Comparison of ENCODE assay signal across 8 cellular contexts in the genomic region with DNA sequence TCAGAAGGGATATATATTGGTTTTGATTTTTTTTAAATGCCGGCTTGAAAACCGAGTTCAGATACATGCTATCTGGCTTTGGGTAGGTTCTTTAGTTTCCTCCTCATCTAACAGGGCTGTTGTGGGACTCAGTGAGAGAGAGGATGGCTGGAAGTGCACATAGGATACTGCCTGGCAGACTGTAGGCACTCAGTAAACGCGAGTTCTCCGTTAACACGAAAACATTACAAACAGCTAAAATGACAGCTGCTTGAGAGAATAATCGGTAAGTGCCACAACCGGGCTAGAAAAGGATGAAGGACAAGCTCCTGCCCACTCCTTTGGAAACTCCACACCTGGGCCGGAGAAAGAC. TPM values are rescaled to one million over a fixed set of nuclear protein-coding genes. Genes with fewer than 3 reads are reported as not detected.
DNase-seq lines count a peak whose midpoint lies in the region; ATAC-seq and TF ChIP-seq lines count a peak whose summit lies in the region.

No MANE protein-coding gene starts in this region.

- H3K4me3 Mint-ChIP-seq in osteocyte (ENCODE audit: unreplicated experiment), result peak overlapping the region; percentile 97

- no peak overlapping the region for H3K27ac ChIP-seq in SK-N-MC

- peak; percentile 54 for DNase-seq in NCI-H510A treated with DMSO at 0.1 percent for 48 hours (lab: John Stamatoyannopoulos, UW)
- DNase-seq in NCI-H510A (lab: John Stamatoyannopoulos, UW), result no peak
- no peak for DNase-seq in SK-N-MC (ENCODE audit: low read depth, low spot score)
- peak; percentile 23 for DNase-seq in fibroblast of gingiva (ENCODE audit: low read depth)
- DNase-seq in osteocyte (ENCODE audit: extremely low spot score, unreplicated experiment), result no peak
- DNase-seq in DMS 273 treated with DMSO at 0.1 percent for 48 hours (lab: John Stamatoyannopoulos, UW), result no peak
- DNase-seq in NOMO-1 treated with DMSO at 0.1 percent for 48 hours (lab: John Stamatoyannopoulos, UW; ENCODE audit: unreplicated experiment), result no peak

- H3K27ac Mint-ChIP-seq in osteocyte (ENCODE audit: unreplicated experiment), result peak overlapping the region; percentile 96

- peak overlapping the region; percentile 98 for H3K4me3 ChIP-seq in SK-N-MC

- no peaks in the 10 kb centered on the region for H3K9me3 ChIP-seq in SK-N-MC (ENCODE audit: low read depth, low read length)

- peaks cover 4% of the 10 kb centered on the region for H3K36me3 Mint-ChIP-seq in osteocyte (ENCODE audit: unreplicated experiment)

- ATAC-seq in HG02884 (IDR thresholded peaks at IDR 0.05; ENCODE audit: unreplicated experiment), result peak; percentile 15

- H3K4me1 Mint-ChIP-seq in osteocyte (ENCODE audit: unreplicated experiment), result peaks cover 29% of the 10 kb centered on the region

- H3K36me3 ChIP-seq in SK-N-MC (ENCODE audit: insufficient read depth, low read length), result peaks cover 28% of the 10 kb centered on the region

- TF ChIP-seq CTCF in osteocyte (IDR thresholded peaks at IDR 0.05), result no peak

- no peaks in the 10 kb centered on the region for H3K9me3 Mint-ChIP-seq in osteocyte (ENCODE audit: unreplicated experiment)

- H3K27me3 Mint-ChIP-seq in osteocyte (ENCODE audit: unreplicated experiment), result no peaks in the 10 kb centered on the region

- peak overlapping the region; percentile 74 for H3K9ac ChIP-seq in SK-N-MC (ENCODE audit: insufficient read length)

RNA-seq across cellular contexts. Expression of a gene that starts 0.4 kb away (rescaled TPM):
- 12.1 and 16.1 TPM in 2 replicates for total RNA-seq in osteocyte

RNA-seq across cellular contexts. Expression of a gene that starts 0.5 kb away (rescaled TPM):
- total RNA-seq in osteocyte, result 153 and 155 TPM in 2 replicates

RNA-seq across cellular contexts. Expression of a gene that starts 40.2 kb away (rescaled TPM):
- total RNA-seq in osteocyte, result 9.4 and 10.1 TPM in 2 replicates

Comparison
In these comparisons a context has a peak if more than half of its experiments do, and no peak if none do; other contexts are left out.
1. DNase-seq: peak in NCI-H510A treated with DMSO at 0.1 percent for 48 hours (single experiment) and fibroblast of gingiva (single experiment); none in NCI-H510A (single experiment), SK-N-MC (single experiment), osteocyte (single experiment), DMS 273 treated with DMSO at 0.1 percent for 48 hours (single experiment) and NOMO-1 treated with DMSO at 0.1 percent for 48 hours (single experiment).